In the genomic region with DNA sequence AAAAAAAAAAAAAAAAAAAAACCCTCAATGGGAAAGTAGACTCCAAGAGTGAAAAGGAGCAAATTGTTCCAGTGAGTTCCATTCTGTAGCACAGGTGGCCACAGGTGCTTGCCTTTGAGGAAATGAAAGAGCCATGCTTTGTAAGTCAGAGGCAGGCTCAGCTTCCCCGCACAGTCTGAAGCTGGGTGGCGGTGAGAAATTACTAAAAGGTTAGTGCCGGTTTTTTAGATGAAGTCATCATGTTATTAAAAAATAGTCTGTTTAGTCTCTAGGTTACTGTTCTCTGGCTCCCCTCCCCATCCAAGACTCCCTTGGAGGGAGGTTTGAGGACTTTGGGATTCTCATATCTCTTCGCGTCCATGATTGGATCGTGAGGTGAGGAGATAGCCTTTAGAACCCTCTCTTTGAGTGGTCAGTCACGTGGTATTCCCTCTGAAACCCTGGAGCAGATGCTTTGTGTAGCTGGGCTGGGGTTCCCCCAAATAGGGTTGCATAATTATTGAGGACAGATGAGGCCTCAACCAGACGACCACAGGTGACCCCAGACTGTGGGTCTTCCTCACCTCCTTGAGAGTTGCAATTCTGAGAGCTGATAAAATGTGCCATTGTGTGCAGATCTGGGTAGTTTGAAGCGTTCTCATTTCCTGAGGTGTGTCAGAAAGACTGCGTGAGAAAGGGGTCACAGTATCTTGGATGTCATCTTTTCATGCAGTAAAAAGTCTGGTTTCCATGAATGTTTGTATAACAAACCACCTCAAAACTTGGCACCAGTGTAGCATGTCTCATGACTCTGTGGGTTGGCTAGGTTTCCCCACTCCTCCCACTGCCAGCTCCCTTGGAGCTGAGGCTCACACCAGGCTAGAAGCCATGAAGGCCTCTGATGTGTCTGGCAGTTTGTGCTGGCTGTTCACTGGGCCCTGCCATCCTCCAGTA, we compare ENCODE assay signal across 8 cellular contexts. TPM values are rescaled to one million over a fixed set of nuclear protein-coding genes. Genes with fewer than 3 reads are reported as not detected.
DNase-seq lines count a peak whose midpoint lies in the region; ATAC-seq and TF ChIP-seq lines count a peak whose summit lies in the region.

No MANE protein-coding gene starts in this region.

- H3K9ac ChIP-seq in Loucy (ENCODE audit: low read depth, low read length, poor library complexity, severe bottlenecking) = peak overlapping the region; percentile 36

- peak; percentile 48 for ATAC-seq in GM21825 (IDR thresholded peaks at IDR 0.05; ENCODE audit: unreplicated experiment)

- H4K20me1 ChIP-seq in Loucy (ENCODE audit: insufficient read depth, low read length, poor library complexity, severe bottlenecking) = peaks cover 5% of the 10 kb centered on the region

- no peaks in the 10 kb centered on the region for H3K9me3 ChIP-seq in Loucy (ENCODE audit: insufficient read depth, low read depth, low read length)
- no peaks in the 10 kb centered on the region for H3K9me3 ChIP-seq in prostate gland

- H3K9me2 ChIP-seq in Loucy (replicated peaks; ENCODE audit: low read depth, low read length) = no peaks in the 10 kb centered on the region

- TF ChIP-seq POLR2A in prostate gland (IDR thresholded peaks at IDR 0.05) = no peak

- peak overlapping the region; percentile 68 to 69 for H3K27ac ChIP-seq in prostate gland

- H3K27me3 ChIP-seq in Loucy (ENCODE audit: insufficient read depth, low read length, poor library complexity, severe bottlenecking) = no peaks in the 10 kb centered on the region
- H3K27me3 ChIP-seq in prostate gland (replicated peaks; ENCODE audit: insufficient read depth) = no peaks in the 10 kb centered on the region
- no peaks in the 10 kb centered on the region for H3K27me3 ChIP-seq in H7 (ENCODE audit: control insufficient read depth, insufficient read depth, low read length)

- H3F3A ChIP-seq in Loucy (ENCODE audit: low read depth) = peaks cover 4% of the 10 kb centered on the region; the same call in 1 of the 2 replicates

- H3K4me3 ChIP-seq in Loucy (ENCODE audit: low read length, poor library complexity, severe bottlenecking) (no peak overlapping the region), fibroblast of pulmonary artery (replicated peaks; ENCODE audit: low read depth, low read length) (no peak overlapping the region), prostate gland (no peak overlapping the region), H7 (ENCODE audit: insufficient read depth, low read depth, low read length) (no peak overlapping the region)

- H3K79me2 ChIP-seq in Loucy (ENCODE audit: insufficient read depth, low read length) = peaks cover 22% of the 10 kb centered on the region; the same call in 1 of the 2 replicates

- intact Hi-C loops in prostate gland (cut with DNase I) = no loop called here

- peak overlapping the region; percentile 40 for H3K4me2 ChIP-seq in Loucy (ENCODE audit: low read depth, low read length, poor library complexity, severe bottlenecking)

- TF ChIP-seq CTCF in Loucy (conservative IDR thresholded peaks at IDR 0.05; ENCODE audit: low read length) (no peak), fibroblast of pulmonary artery (IDR thresholded peaks at IDR 0.05; ENCODE audit: low read length, missing control alignments) (no peak), prostate gland (IDR thresholded peaks at IDR 0.05) (no peak)

- H3K4me1 ChIP-seq in Loucy (ENCODE audit: insufficient read depth, low read length, poor library complexity, severe bottlenecking) (peaks cover 74% of the 10 kb centered on the region), prostate gland (replicated peaks) (peaks cover 16% of the 10 kb centered on the region)

- H3K36me3 ChIP-seq in Loucy (ENCODE audit: insufficient read depth, low read length) = peaks cover 7% of the 10 kb centered on the region; the same call in 1 of the 2 replicates
- no peaks in the 10 kb centered on the region for H3K36me3 ChIP-seq in prostate gland
- no peaks in the 10 kb centered on the region; the same call in 1 of the 2 replicates for H3K36me3 ChIP-seq in H7 (replicated peaks; ENCODE audit: control insufficient read depth, insufficient read depth, low read length)

- DNase-seq in GM04504 (ENCODE audit: low read depth) = peak; percentile 97
- peak; percentile 73 to 77 for DNase-seq in activated T-cell treated with anti-CD3 and anti-CD28 coated beads, Interleukin-2, amount 50 U/mL, for 48 hours
- peak; percentile 98 for DNase-seq in fibroblast of pulmonary artery (ENCODE audit: low read depth)
- DNase-seq in prostate gland (ENCODE audit: low spot score) = peak; percentile 76
- no peak for DNase-seq in H7
- no peak for DNase-seq in NCI-H1105 (lab: John Stamatoyannopoulos, UW)

- 56% methylated on average over 10 of the region's 10 CpGs for WGBS in prostate gland

- no peak overlapping the region for H2AFZ ChIP-seq in Loucy (ENCODE audit: low read length)

RNA-seq across cellular contexts. Expression of a gene that starts 27.1 kb away (rescaled TPM):
- 10 to 100 TPM; 70.4 to 96.9 TPM for total RNA-seq in prostate gland
- total RNA-seq in H7 (2014; rRNA removed; shearing (Covaris generic)) = 63.1 and 71.3 TPM in 2 replicates

RNA-seq across cellular contexts. Expression of a gene that starts 51.5 kb away (rescaled TPM):
- 100 to 1,000 TPM; 227 to 243 TPM for total RNA-seq in prostate gland
- total RNA-seq in H7 (2014; rRNA removed; shearing (Covaris generic)) = 94.4 and 114 TPM in 2 replicates

RNA-seq across cellular contexts. Expression of a gene that starts 59.8 kb away (rescaled TPM):
- 10 to 100 TPM; 52.9 to 60.6 TPM for total RNA-seq in prostate gland
- 81.2 and 93.4 TPM in 2 replicates for total RNA-seq in H7 (2014; rRNA removed; shearing (Covaris generic))

Comparison
In these comparisons a context has a peak if more than half of its experiments do, and no peak if none do; other contexts are left out.
1. DNase-seq: peak in GM04504 (single experiment), activated T-cell treated with anti-CD3 and anti-CD28 coated beads, Interleukin-2, amount 50 U/mL, for 48 hours (2 of 2), fibroblast of pulmonary artery (single experiment) and prostate gland (single experiment); none in H7 (single experiment) and NCI-H1105 (single experiment).